13 cellular contexts compared by ENCODE assay signal in the genomic region with DNA sequence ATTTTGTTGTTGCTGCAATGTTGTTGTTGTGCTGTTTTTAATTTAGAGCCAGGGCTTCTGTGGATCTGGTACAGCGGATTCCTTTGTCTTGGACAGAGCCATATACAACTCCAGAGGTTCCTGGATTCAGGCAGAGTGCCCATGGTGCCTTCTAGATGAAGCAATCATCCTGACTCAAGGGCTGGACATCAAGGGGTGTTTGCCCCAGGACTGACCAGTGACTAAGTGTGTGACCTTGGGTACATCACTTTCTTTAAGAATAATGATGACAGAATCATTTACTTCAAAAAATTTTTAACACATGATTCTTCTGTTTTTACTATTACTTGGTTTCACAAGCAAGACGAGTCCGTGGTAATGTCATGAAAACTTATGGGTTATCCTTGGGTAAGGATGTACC.
A peak's percentile ranks its signal among the peaks of the same experiment; 100 is the strongest.
DNase-seq lines count a peak whose midpoint lies in the region; ATAC-seq and TF ChIP-seq lines count a peak whose summit lies in the region.
"Had no signal": no experiment of that assay in that cellular context is flagged by ENCODE, and none has a peak within 500 bp of the region (broad histone marks: within the 10 kb centered on the region; RNA-seq: fewer than 3 reads in every experiment).

No MANE protein-coding gene starts in this region.

- WGBS in heart right ventricle, 2 donors: 80 to 87% methylated on average over 3 of the region's 3 CpGs

- peaks cover 9% of the 10 kb centered on the region for H3K9me3 Mint-ChIP-seq in dendritic cell treated with granulocyte-macrophage colony-stimulating factor and Interleukin-4, amounts not matched to agents 40 ng/mL and 50 ng/mL, for 4 days
- H3K9me3 Mint-ChIP-seq in nephron (no peaks in the 10 kb centered on the region), type B pancreatic cell (peaks cover 5% of the 10 kb centered on the region), glutamatergic neuron (ENCODE audit: unreplicated experiment) (peaks cover 2% of the 10 kb centered on the region)

- H3K36me3 ChIP-seq in heart right ventricle: no peaks in the 10 kb centered on the region

- peak overlapping the region; percentile 95 for H3K27ac Mint-ChIP-seq in dendritic cell treated with granulocyte-macrophage colony-stimulating factor and Interleukin-4, amounts not matched to agents 40 ng/mL and 50 ng/mL, for 4 days
- H3K27ac Mint-ChIP-seq in nephron (peak overlapping the region; percentile 97 to 98 (median 97)), type B pancreatic cell (peak overlapping the region; percentile 68), glutamatergic neuron (ENCODE audit: unreplicated experiment) (no peak overlapping the region)

- intact Hi-C loops in heart right ventricle (cut with DNase I): loop anchor here in 6 of 10 donors (10.0 kb wide), 3 partner anchors 59 to 399 kb away; a partner anchor contains a TSS
- intact Hi-C loops in Right ventricle myocardium inferior (cut with DNase I): no loop called here
- intact Hi-C loops in dendritic cell treated with granulocyte-macrophage colony-stimulating factor and Interleukin-4, amounts not matched to agents 40 ng/mL and 50 ng/mL, for 4 days (cut with micrococcal nuclease): loop anchor here (5.0 kb wide), 1 partner anchor 397 kb away; a partner anchor contains a TSS

- TF ChIP-seq CTCF in heart right ventricle (IDR thresholded peaks at IDR 0.05): no peak
- TF ChIP-seq CTCF in nephron (IDR thresholded peaks at IDR 0.05; ENCODE audit: unreplicated experiment in 3 of 3): no peak
- TF ChIP-seq CTCF in type B pancreatic cell (conservative IDR thresholded peaks at IDR 0.05): no peak
- TF ChIP-seq CTCF in glutamatergic neuron (IDR thresholded peaks at IDR 0.05; ENCODE audit: partially characterized antibody, unreplicated experiment): no peak

- ATAC-seq in heart right ventricle (peak in 1 of 8 donors; percentile 50), Right ventricle myocardium inferior (no peak)

- DNase-seq in heart right ventricle: no peak
- no peak for DNase-seq in Right ventricle myocardium inferior (ENCODE audit: missing footprints)
- no peak for DNase-seq in type B pancreatic cell (ENCODE audit: extremely low spot score, unreplicated experiment)
- DNase-seq in glutamatergic neuron: no peak
- no peak for DNase-seq in activated naive CD4-positive, alpha-beta T cell treated with Interleukin-2 at 50 U/mL for 16 hours
- DNase-seq in nucleus accumbens (lab: John Stamatoyannopoulos, UW): no peak
- DNase-seq: activated CD8-positive, alpha-beta memory T cell treated with anti-CD3 and anti-CD28 coated beads for 24 hours; NCI-H187 treated with DMSO at 0.1 percent for 48 hours; NK-92 treated with Interleukin-12 subunit alpha and Interleukin-12 subunit beta, amount 100 ng/mL, for 24 hours; T-helper 2 cell had no signal

- H3K4me1 ChIP-seq in heart right ventricle: peaks cover 12 to 91% (median 70%) of the 10 kb centered on the region in 9 donors

- H3K27me3 Mint-ChIP-seq in dendritic cell treated with granulocyte-macrophage colony-stimulating factor and Interleukin-4, amounts not matched to agents 40 ng/mL and 50 ng/mL, for 4 days: no peaks in the 10 kb centered on the region
- H3K27me3 Mint-ChIP-seq in nephron (ENCODE audit: low read depth): no peaks in the 10 kb centered on the region
- H3K27me3 Mint-ChIP-seq in type B pancreatic cell: no peaks in the 10 kb centered on the region
- no peaks in the 10 kb centered on the region for H3K27me3 Mint-ChIP-seq in glutamatergic neuron (ENCODE audit: unreplicated experiment)

- H3K36me3 Mint-ChIP-seq in dendritic cell treated with granulocyte-macrophage colony-stimulating factor and Interleukin-4, amounts not matched to agents 40 ng/mL and 50 ng/mL, for 4 days (ENCODE audit: low read depth): peaks cover 22% of the 10 kb centered on the region
- no peaks in the 10 kb centered on the region for H3K36me3 Mint-ChIP-seq in nephron (ENCODE audit: low read depth)
- no peaks in the 10 kb centered on the region for H3K36me3 Mint-ChIP-seq in type B pancreatic cell
- no peaks in the 10 kb centered on the region for H3K36me3 Mint-ChIP-seq in glutamatergic neuron (ENCODE audit: unreplicated experiment)

- no peak overlapping the region for H3K4me3 ChIP-seq in heart right ventricle
- H3K4me3 ChIP-seq: lung had no signal

- H3K27me3 ChIP-seq in heart right ventricle: no peaks in the 10 kb centered on the region

- H3K9me3 ChIP-seq in heart right ventricle: no peaks in the 10 kb centered on the region

- H3K4me3 Mint-ChIP-seq in dendritic cell treated with granulocyte-macrophage colony-stimulating factor and Interleukin-4, amounts not matched to agents 40 ng/mL and 50 ng/mL, for 4 days: no peak overlapping the region
- peak overlapping the region in 2 of 3 experiments; percentile 28 to 29 for H3K4me3 Mint-ChIP-seq in nephron
- no peak overlapping the region for H3K4me3 Mint-ChIP-seq in type B pancreatic cell
- no peak overlapping the region for H3K4me3 Mint-ChIP-seq in glutamatergic neuron (ENCODE audit: unreplicated experiment)

- peaks cover 75% of the 10 kb centered on the region for H3K4me1 Mint-ChIP-seq in dendritic cell treated with granulocyte-macrophage colony-stimulating factor and Interleukin-4, amounts not matched to agents 40 ng/mL and 50 ng/mL, for 4 days (ENCODE audit: low read depth)
- H3K4me1 Mint-ChIP-seq in nephron (peaks cover 94% of the 10 kb centered on the region), type B pancreatic cell (ENCODE audit: unreplicated experiment) (peaks cover 86% of the 10 kb centered on the region), glutamatergic neuron (ENCODE audit: low read depth, unreplicated experiment) (peaks cover 38% of the 10 kb centered on the region)

- H3K27ac ChIP-seq in heart right ventricle: peak overlapping the region in 7 of 10 donors; percentile 65 to 91 (median 76)

Comparison
In these comparisons a context has a peak if more than half of its experiments do, and no peak if none do; other contexts are left out.
1. H3K4me3 Mint-ChIP-seq: peak in nephron (2 of 3); none in dendritic cell treated with granulocyte-macrophage colony-stimulating factor and Interleukin-4, amounts not matched to agents 40 ng/mL and 50 ng/mL, for 4 days (single experiment), type B pancreatic cell (single experiment) and glutamatergic neuron (single experiment).